Comparison of ENCODE assay signal across 1 cellular context in the genomic region with DNA sequence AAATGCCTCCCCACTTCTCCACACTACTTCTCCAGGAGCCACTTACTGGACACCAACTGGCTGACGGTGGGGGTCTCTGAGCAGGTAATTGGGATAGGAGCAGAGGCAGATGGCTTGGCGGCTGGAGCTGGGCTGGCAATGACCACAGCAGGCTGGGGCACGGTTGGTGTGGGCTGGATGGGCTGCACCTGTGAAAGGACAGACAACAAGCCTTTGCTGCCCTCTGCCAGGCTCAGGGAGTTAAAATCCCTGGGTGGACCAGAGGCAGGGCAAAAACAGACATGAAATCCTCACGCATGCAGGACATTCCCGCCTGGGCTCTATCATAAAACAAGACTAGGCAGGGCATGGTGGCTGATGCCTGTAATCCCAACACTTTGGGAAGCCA.
TF ChIP-seq lines count a peak whose summit lies in the region.

No MANE protein-coding gene starts in this region.

TF ChIP-seq in SK-N-SH, 30 proteins besides CTCF, POLR2A, EP300 and RAD21 (continued from another document):
- TF ChIP-seq, protein P1, sequence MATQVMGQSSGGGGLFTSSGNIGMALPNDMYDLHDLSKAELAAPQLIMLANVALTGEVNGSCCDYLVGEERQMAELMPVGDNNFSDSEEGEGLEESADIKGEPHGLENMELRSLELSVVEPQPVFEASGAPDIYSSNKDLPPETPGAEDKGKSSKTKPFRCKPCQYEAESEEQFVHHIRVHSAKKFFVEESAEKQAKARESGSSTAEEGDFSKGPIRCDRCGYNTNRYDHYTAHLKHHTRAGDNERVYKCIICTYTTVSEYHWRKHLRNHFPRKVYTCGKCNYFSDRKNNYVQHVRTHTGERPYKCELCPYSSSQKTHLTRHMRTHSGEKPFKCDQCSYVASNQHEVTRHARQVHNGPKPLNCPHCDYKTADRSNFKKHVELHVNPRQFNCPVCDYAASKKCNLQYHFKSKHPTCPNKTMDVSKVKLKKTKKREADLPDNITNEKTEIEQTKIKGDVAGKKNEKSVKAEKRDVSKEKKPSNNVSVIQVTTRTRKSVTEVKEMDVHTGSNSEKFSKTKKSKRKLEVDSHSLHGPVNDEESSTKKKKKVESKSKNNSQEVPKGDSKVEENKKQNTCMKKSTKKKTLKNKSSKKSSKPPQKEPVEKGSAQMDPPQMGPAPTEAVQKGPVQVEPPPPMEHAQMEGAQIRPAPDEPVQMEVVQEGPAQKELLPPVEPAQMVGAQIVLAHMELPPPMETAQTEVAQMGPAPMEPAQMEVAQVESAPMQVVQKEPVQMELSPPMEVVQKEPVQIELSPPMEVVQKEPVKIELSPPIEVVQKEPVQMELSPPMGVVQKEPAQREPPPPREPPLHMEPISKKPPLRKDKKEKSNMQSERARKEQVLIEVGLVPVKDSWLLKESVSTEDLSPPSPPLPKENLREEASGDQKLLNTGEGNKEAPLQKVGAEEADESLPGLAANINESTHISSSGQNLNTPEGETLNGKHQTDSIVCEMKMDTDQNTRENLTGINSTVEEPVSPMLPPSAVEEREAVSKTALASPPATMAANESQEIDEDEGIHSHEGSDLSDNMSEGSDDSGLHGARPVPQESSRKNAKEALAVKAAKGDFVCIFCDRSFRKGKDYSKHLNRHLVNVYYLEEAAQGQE (IDR thresholded peaks at IDR 0.05; ENCODE audit: low read depth, low read length): no peak
- no peak for TF ChIP-seq POLR2AphosphoS5 (IDR thresholded peaks at IDR 0.05; ENCODE audit: low read depth, low read length)
- no peak for TF ChIP-seq USF2 (IDR thresholded peaks at IDR 0.05; ENCODE audit: borderline replicate concordance, low read depth, low read length)
- no peak for TF ChIP-seq NRF1 (IDR thresholded peaks at IDR 0.05; ENCODE audit: low read depth, low read length)
- no peak for TF ChIP-seq RCOR1 (IDR thresholded peaks at IDR 0.05; ENCODE audit: low read length)
- TF ChIP-seq USF1 (IDR thresholded peaks at IDR 0.05; ENCODE audit: borderline replicate concordance, low read depth): no peak
- TF ChIP-seq TEAD4 (IDR thresholded peaks at IDR 0.05; ENCODE audit: borderline replicate concordance, insufficient read depth): no peak
- TF ChIP-seq FOXM1 (IDR thresholded peaks at IDR 0.05; ENCODE audit: low read depth): no peak
- no peak for TF ChIP-seq YY1 (IDR thresholded peaks at IDR 0.05; ENCODE audit: low read depth)
- no peak for TF ChIP-seq CHD2 (IDR thresholded peaks at IDR 0.05; ENCODE audit: low read length, partially characterized antibody)
- TF ChIP-seq SMC3 (IDR thresholded peaks at IDR 0.05; ENCODE audit: low read depth, low read length): no peak
- no peak for TF ChIP-seq MAX (IDR thresholded peaks at IDR 0.05; ENCODE audit: low read depth)
- no peak for TF ChIP-seq TAF1 (IDR thresholded peaks at IDR 0.05; ENCODE audit: borderline replicate concordance, low read depth, low read length)
- no peak for TF ChIP-seq GABPA (IDR thresholded peaks at IDR 0.05; ENCODE audit: low read depth)
- TF ChIP-seq ELF1 (IDR thresholded peaks at IDR 0.05): no peak
- TF ChIP-seq FOSL2 (IDR thresholded peaks at IDR 0.05; ENCODE audit: borderline replicate concordance, low read depth): no peak
- no peak for TF ChIP-seq JUND (IDR thresholded peaks at IDR 0.05)
